Comparison of ENCODE assay signal across 9 cellular contexts in the genomic region with DNA sequence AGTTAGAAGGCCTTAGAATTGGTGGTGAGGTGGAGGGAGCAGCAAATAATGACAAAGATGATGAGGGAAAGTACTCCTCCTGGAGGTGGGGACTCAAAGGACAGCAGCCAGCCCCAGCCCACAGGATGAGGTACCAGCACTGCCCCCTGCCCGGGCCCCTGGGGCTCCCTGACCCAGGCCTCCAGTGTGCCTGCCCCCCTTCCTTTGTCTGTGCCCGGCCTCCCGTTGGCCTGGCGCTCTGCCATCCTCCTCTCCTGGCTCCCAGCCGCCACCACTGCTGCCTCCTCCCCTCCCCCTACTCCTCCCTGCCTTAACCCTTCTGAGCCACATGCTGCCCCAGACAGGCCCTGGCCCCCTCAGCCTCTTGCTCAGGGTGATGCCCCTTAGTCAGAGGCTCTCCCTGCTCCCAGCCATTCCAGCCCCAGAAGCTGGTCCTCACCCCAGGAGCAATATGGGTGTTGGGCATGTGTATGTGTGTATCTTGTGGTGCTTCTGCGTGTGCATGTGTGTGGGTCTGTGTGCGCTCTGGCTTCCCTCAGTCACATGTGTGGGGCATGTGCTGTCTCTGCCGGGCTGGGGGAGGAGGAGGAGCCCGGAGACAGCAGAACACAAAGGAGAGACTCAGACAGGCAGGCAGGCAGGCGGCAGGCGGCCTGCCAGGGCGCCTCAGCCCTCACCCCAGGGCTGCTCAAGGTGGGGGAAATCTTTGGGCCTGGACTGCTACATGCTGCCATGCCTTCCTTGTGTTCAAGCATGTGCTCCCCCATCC. TPM values are rescaled to one million over a fixed set of nuclear protein-coding genes. Genes with fewer than 3 reads are reported as not detected.
DNase-seq lines count a peak whose midpoint lies in the region; ATAC-seq and TF ChIP-seq lines count a peak whose summit lies in the region.
"Had no signal": no experiment of that assay in that cellular context is flagged by ENCODE, and none has a peak within 500 bp of the region (broad histone marks: within the 10 kb centered on the region; RNA-seq: fewer than 3 reads in every experiment).

No MANE protein-coding gene starts in this region.

- peaks cover 5% of the 10 kb centered on the region for H3K36me3 Mint-ChIP-seq in CD4-positive, CD25-positive, alpha-beta regulatory T cell
- no peaks in the 10 kb centered on the region for H3K36me3 Mint-ChIP-seq in natural killer cell

- H3K27ac ChIP-seq in CD4-positive, CD25-positive, alpha-beta regulatory T cell (ENCODE audit: insufficient read depth, low read length, poor library complexity, severe bottlenecking): peak overlapping the region; percentile 91
- H3K27ac ChIP-seq in Panc1 (ENCODE audit: low read length): peak overlapping the region; percentile 84
- peak overlapping the region; percentile 86 for H3K27ac ChIP-seq in subcutaneous abdominal adipose tissue (ENCODE audit: low read depth, low read length)
- H3K27ac ChIP-seq: PC-9 had no signal

- POLR2A ChIA-PET in Panc1 (lab: Charles Lee): no interaction called here

- no peaks in the 10 kb centered on the region for H3K9me3 Mint-ChIP-seq in CD4-positive, CD25-positive, alpha-beta regulatory T cell
- H3K9me3 Mint-ChIP-seq in natural killer cell: no peaks in the 10 kb centered on the region

- peaks cover 79% of the 10 kb centered on the region for H3K4me1 ChIP-seq in CD4-positive, CD25-positive, alpha-beta regulatory T cell (ENCODE audit: control insufficient read depth, insufficient read depth, low read length, poor library complexity, severe bottlenecking)
- peaks cover 69% of the 10 kb centered on the region for H3K4me1 ChIP-seq in Panc1 (ENCODE audit: control insufficient read depth, insufficient read depth, low read length)
- H3K4me1 ChIP-seq in subcutaneous abdominal adipose tissue (ENCODE audit: control insufficient read depth in 5 of 5, insufficient read depth in 5 of 5, low read length in 5 of 5): peaks cover 23 to 89% (median 81%) of the 10 kb centered on the region in 5 donors

- ATAC-seq in CD4-positive, CD25-positive, alpha-beta regulatory T cell (ENCODE audit: low read depth in 2 of 2): peak; percentile 41 to 46
- 0 out of 2 replicates have a peak, but pooled peaks have one; percentile 0 for ATAC-seq in Panc1
- ATAC-seq in natural killer cell: peak in 2 of 3 donors; percentile 11 to 25
- no peak for ATAC-seq in HG02623 (IDR thresholded peaks at IDR 0.05; ENCODE audit: unreplicated experiment)

- TF ChIP-seq CTCF in Panc1 (IDR thresholded peaks at IDR 0.05): peak; percentile 46; the same call in 1 of the 2 replicates
- peak; percentile 13 for TF ChIP-seq CTCF in fibroblast of pulmonary artery (IDR thresholded peaks at IDR 0.05; ENCODE audit: low read length, missing control alignments)
- no peak for TF ChIP-seq CTCF in natural killer cell (IDR thresholded peaks at IDR 0.05)

- H3K36me3 ChIP-seq in CD4-positive, CD25-positive, alpha-beta regulatory T cell (ENCODE audit: control insufficient read depth, insufficient read depth, low read length): no peaks in the 10 kb centered on the region
- H3K36me3 ChIP-seq in Panc1 (ENCODE audit: control insufficient read depth, insufficient read depth, low read length): peaks cover 7% of the 10 kb centered on the region; the same call in 1 of the 2 replicates
- H3K36me3 ChIP-seq in subcutaneous abdominal adipose tissue (ENCODE audit: control insufficient read depth in 5 of 5, insufficient read depth in 5 of 5, low read length in 5 of 5): no peaks in the 10 kb centered on the region

- H3K4me1 Mint-ChIP-seq in CD4-positive, CD25-positive, alpha-beta regulatory T cell: peaks cover 21 to 74% (median 47%) of the 10 kb centered on the region in 4 donors
- H3K4me1 Mint-ChIP-seq in natural killer cell: peaks cover 57 to 78% of the 10 kb centered on the region in 2 donors

- CTCF ChIA-PET in Panc1 (lab: Charles Lee): interaction anchor here (0.5 to 0.6 kb wide), 2 partner anchors 45 to 285 kb away, joined by 3 to 5 read pairs; no protein-coding TSS in a partner anchor

- no peaks in the 10 kb centered on the region for H3K27me3 ChIP-seq in CD4-positive, CD25-positive, alpha-beta regulatory T cell (ENCODE audit: control insufficient read depth, insufficient read depth, low read length)
- H3K27me3 ChIP-seq in Panc1 (ENCODE audit: control insufficient read depth, insufficient read depth, low read length): no peaks in the 10 kb centered on the region
- no peaks in the 10 kb centered on the region for H3K27me3 ChIP-seq in subcutaneous abdominal adipose tissue (ENCODE audit: control insufficient read depth in 5 of 5, insufficient read depth in 4 of 5, low read length in 5 of 5)

- peak; percentile 51 to 83 (median 68) for DNase-seq in CD4-positive, CD25-positive, alpha-beta regulatory T cell
- DNase-seq in HUDEP-2 (lab: John Stamatoyannopoulos, UW; ENCODE audit: unreplicated experiment in 76 of 76) (peak in 75 of 76 experiments; percentile 22 to 97 (median 90)), Panc1 (ENCODE audit: low read depth, low spot score) (no peak), fibroblast of pulmonary artery (ENCODE audit: low read depth) (peak; percentile 88), natural killer cell (peak; percentile 24)
- DNase-seq in activated T-helper 1 cell treated with anti-CD3 and anti-CD28 coated beads, Interleukin-2, amount 50 U/mL, for 16 hours (ENCODE audit: low read depth in 1 of 2, low spot score in 1 of 2): peak; percentile 22 to 45

- H3K9me3 ChIP-seq in CD4-positive, CD25-positive, alpha-beta regulatory T cell (ENCODE audit: control insufficient read depth in 2 of 2, low read length in 2 of 2): no peaks in the 10 kb centered on the region
- H3K9me3 ChIP-seq in Panc1 (ENCODE audit: control insufficient read depth, insufficient read depth, low read depth, low read length) (no peaks in the 10 kb centered on the region), subcutaneous abdominal adipose tissue (ENCODE audit: control insufficient read depth in 5 of 5, low read length in 5 of 5) (no peaks in the 10 kb centered on the region)

- peak overlapping the region in 4 of 5 donors; percentile 47 to 84 (median 61) for H3K9ac ChIP-seq in subcutaneous abdominal adipose tissue (ENCODE audit: low read length in 5 of 5)

- intact Hi-C loops in Panc1 (cut with micrococcal nuclease; ENCODE audit: unreplicated experiment): no loop called here
- intact Hi-C loops in natural killer cell (cut with micrococcal nuclease): no loop called here

- peak overlapping the region; percentile 59 to 99 (median 87) for H3K27ac Mint-ChIP-seq in CD4-positive, CD25-positive, alpha-beta regulatory T cell
- peak overlapping the region; percentile 77 to 95 for H3K27ac Mint-ChIP-seq in natural killer cell

- H3K4me3 ChIP-seq in CD4-positive, CD25-positive, alpha-beta regulatory T cell (ENCODE audit: low read depth, low read length): peak overlapping the region; percentile 75
- peak overlapping the region; percentile 14 to 79 for H3K4me3 ChIP-seq in Panc1 (ENCODE audit: low read depth in 2 of 2, low read length in 2 of 2)
- peak overlapping the region; percentile 94 for H3K4me3 ChIP-seq in fibroblast of pulmonary artery (replicated peaks; ENCODE audit: low read depth, low read length)
- peak overlapping the region; percentile 37 to 89 (median 61) for H3K4me3 ChIP-seq in subcutaneous abdominal adipose tissue (ENCODE audit: low read depth in 1 of 5, low read length in 5 of 5)
- H3K4me3 ChIP-seq: PC-9 had no signal

- in situ Hi-C loops in Panc1 (cut with HindIII; ENCODE audit: low pct_unique_long_range_greater_than_20kb, low sequenced_read_pairs): no loop called here

- H3K27me3 Mint-ChIP-seq in CD4-positive, CD25-positive, alpha-beta regulatory T cell: no peaks in the 10 kb centered on the region
- no peaks in the 10 kb centered on the region for H3K27me3 Mint-ChIP-seq in natural killer cell (ENCODE audit: low read depth in 2 of 2)

- BruUV-seq in Panc1 (replicated peaks; lab: Mats Ljungman, UMichigan): TSS peak; percentile 71

- H3K4me3 Mint-ChIP-seq in CD4-positive, CD25-positive, alpha-beta regulatory T cell: peak overlapping the region; percentile 90 to 94 (median 92)
- H3K4me3 Mint-ChIP-seq in natural killer cell: peak overlapping the region; percentile 87

RNA-seq across cellular contexts. Expression of a gene that starts 2.6 kb away (rescaled TPM):
- 120 TPM for total RNA-seq in CD4-positive, CD25-positive, alpha-beta regulatory T cell
- polyA plus RNA-seq in CD4-positive, CD25-positive, alpha-beta regulatory T cell: 10 to 100 TPM; 18.1 to 30.5 (median 27.1) TPM
- total RNA-seq in Panc1 (2021; ENCODE audit: unreplicated experiment): 87.6 TPM
- 125 TPM for polyA plus RNA-seq in Panc1 (2012; ENCODE audit: insufficient read length)
- total RNA-seq in natural killer cell: 100 to 1,000 TPM; 103 to 109 (median 104) TPM

RNA-seq across cellular contexts. Expression of a gene that starts 15.3 kb away (rescaled TPM):
- total RNA-seq in CD4-positive, CD25-positive, alpha-beta regulatory T cell: 35.3 TPM
- polyA plus RNA-seq in CD4-positive, CD25-positive, alpha-beta regulatory T cell: 10 to 100 TPM in 2 of 4 donors, 1 to 10 TPM in 2; 6.6 to 13.0 (median 8.7) TPM
- total RNA-seq in Panc1 (2021; ENCODE audit: unreplicated experiment): 87.9 TPM
- 58.1 TPM for polyA plus RNA-seq in Panc1 (2012; ENCODE audit: insufficient read length)
- 10 to 100 TPM; 29.1 to 48.0 (median 37.7) TPM for total RNA-seq in natural killer cell

RNA-seq across cellular contexts. Expression of a gene that starts 34.6 kb away (rescaled TPM):
- total RNA-seq in CD4-positive, CD25-positive, alpha-beta regulatory T cell: 35.6 TPM
- 10 to 100 TPM; 29.5 to 46.5 (median 42.1) TPM for polyA plus RNA-seq in CD4-positive, CD25-positive, alpha-beta regulatory T cell
- total RNA-seq in Panc1 (2021; ENCODE audit: unreplicated experiment) (182 TPM), natural killer cell (10 to 100 TPM; 42.6 to 47.5 (median 43.4) TPM)
- polyA plus RNA-seq in Panc1 (2012; ENCODE audit: insufficient read length): 141 TPM

RNA-seq across cellular contexts. Expression of a gene that starts 52.4 kb away (rescaled TPM):
- 15.8 TPM for total RNA-seq in CD4-positive, CD25-positive, alpha-beta regulatory T cell
- 10 to 100 TPM; 27.2 to 36.2 (median 29.2) TPM for polyA plus RNA-seq in CD4-positive, CD25-positive, alpha-beta regulatory T cell
- total RNA-seq in Panc1 (2021; ENCODE audit: unreplicated experiment): 34.5 TPM
- polyA plus RNA-seq in Panc1 (2012; ENCODE audit: insufficient read length): 32.4 TPM
- total RNA-seq in natural killer cell: 10 to 100 TPM; 10.2 to 20.1 (median 18.5) TPM
